ENCODE assay signal across 22 cellular contexts in the genomic region with DNA sequence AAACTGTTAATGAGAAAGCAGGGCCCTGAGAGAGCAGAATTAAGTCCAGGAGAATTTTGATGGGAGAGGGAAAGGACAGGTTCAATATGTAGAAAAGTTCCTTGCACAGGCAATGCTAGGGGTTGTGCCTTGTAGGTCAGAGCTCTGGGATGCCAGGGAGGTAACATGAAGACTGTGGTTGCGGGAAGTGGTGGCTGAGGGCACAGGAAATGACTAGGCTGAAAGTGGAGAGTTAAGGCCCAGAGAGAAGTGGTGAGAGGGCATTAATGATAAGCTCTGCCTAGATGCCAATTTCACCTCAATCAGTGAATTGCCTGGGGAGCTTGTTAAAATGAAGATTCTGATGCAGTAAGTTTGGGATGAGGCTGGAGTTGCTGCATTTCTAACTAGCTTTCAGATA. TPM values are rescaled to one million over a fixed set of nuclear protein-coding genes. Genes with fewer than 3 reads are reported as not detected.
DNase-seq lines count a peak whose midpoint lies in the region; ATAC-seq and TF ChIP-seq lines count a peak whose summit lies in the region.
"Had no signal": no experiment of that assay in that cellular context is flagged by ENCODE, and none has a peak within 500 bp of the region (broad histone marks: within the 10 kb centered on the region; RNA-seq: fewer than 3 reads in every experiment).

No MANE protein-coding gene starts in this region.

- CTCF ChIA-PET in activated CD8-positive, alpha-beta T cell treated with anti-CD3 and anti-CD28 coated beads, Interleukin-2, amount 10 ng/mL, durations not matched to agents 7 days and 5 days (lab: Charles Lee) = no interaction called here

- no peak overlapping the region for H3K27ac Mint-ChIP-seq in activated CD8-positive, alpha-beta T cell treated with anti-CD3 and anti-CD28 coated beads, Interleukin-2, amount 10 ng/mL, durations not matched to agents 7 days and 5 days
- H3K27ac Mint-ChIP-seq: T-helper 1 cell treated with Interleukin-12 subunit alpha and Interleukin-12 subunit beta and Interleukin-4 antibody, amounts not matched to agents 30 μg/mL and 1 μg/mL, for 36 hours had no signal

- H3K27me3 ChIP-seq in stomach = no peaks in the 10 kb centered on the region
- H3K27me3 ChIP-seq: BLaER1, esophagus squamous epithelium, spleen had no signal

- H3K4me1 ChIP-seq in stomach = no peaks in the 10 kb centered on the region
- H3K4me1 ChIP-seq: BLaER1, esophagus squamous epithelium, spleen had no signal

- DNase-seq in activated CD4-positive, alpha-beta T cell treated with anti-CD3 and anti-CD28 coated beads for 48 hours = peak; percentile 7
- no peak for DNase-seq in activated CD4-positive, alpha-beta T cell treated with anti-CD3 and anti-CD28 coated beads for 1 hour
- peak; percentile 50 for DNase-seq in H4 (ENCODE audit: low spot score)
- peak; percentile 32 for DNase-seq in NB4 (ENCODE audit: low read depth)
- DNase-seq in activated CD8-positive, alpha-beta T cell treated with anti-CD3 and anti-CD28 coated beads, Interleukin-2, amount 10 ng/mL, durations not matched to agents 7 days and 5 days = peak; percentile 21
- no peak for DNase-seq in stomach
- no peak for DNase-seq in ecto neural progenitor cell (ENCODE audit: low spot score)
- DNase-seq: activated effector memory CD4-positive, alpha-beta T cell treated with Interleukin-2 at 50 U/mL for 16 hours; effector CD4-positive, alpha-beta T cell; esophagus squamous epithelium; NCI-H1436; NCI-H526; SIG-M5; spleen; stimulated activated CD8-positive, alpha-beta memory T cell treated with anti-CD3 and anti-CD28 coated beads, Interleukin-4, amount 100 ng/mL, for 48 hours had no signal

- peaks cover 7% of the 10 kb centered on the region for H3K4me1 Mint-ChIP-seq in activated CD8-positive, alpha-beta T cell treated with anti-CD3 and anti-CD28 coated beads, Interleukin-2, amount 10 ng/mL, durations not matched to agents 7 days and 5 days (ENCODE audit: low read depth)
- H3K4me1 Mint-ChIP-seq: central memory CD8-positive, alpha-beta T cell had no signal

- no peak overlapping the region for H3K27ac ChIP-seq in stomach
- H3K27ac ChIP-seq: BLaER1, esophagus squamous epithelium, spleen had no signal

- TF ChIP-seq POLR2A in NB4 (IDR thresholded peaks at IDR 0.05; ENCODE audit: extremely low read depth, insufficient read length) (no peak), stomach (IDR thresholded peaks at IDR 0.05) (no peak)

- intact Hi-C loops in stomach (cut with DNase I; ENCODE audit: low total_unique reads) = no loop called here

- no peaks in the 10 kb centered on the region for H3K36me3 ChIP-seq in stomach
- H3K36me3 ChIP-seq: BLaER1, esophagus squamous epithelium, spleen had no signal

- H3K36me3 Mint-ChIP-seq in activated CD8-positive, alpha-beta T cell treated with anti-CD3 and anti-CD28 coated beads, Interleukin-2, amount 10 ng/mL, durations not matched to agents 7 days and 5 days (ENCODE audit: low read depth) = no peaks in the 10 kb centered on the region

- WGBS in stomach, 5 donors = 67 to 84% (median 75%) methylated on average over 1 of the region's 1 CpG

- POLR2A ChIA-PET in activated CD8-positive, alpha-beta T cell treated with anti-CD3 and anti-CD28 coated beads, Interleukin-2, amount 10 ng/mL, durations not matched to agents 7 days and 5 days (lab: Charles Lee) = no interaction called here

- no peaks in the 10 kb centered on the region for H3K9me3 ChIP-seq in stomach
- H3K9me3 ChIP-seq: BLaER1, esophagus squamous epithelium, spleen had no signal

- TF ChIP-seq EP300 in stomach (IDR thresholded peaks at IDR 0.05) = no peak

- no peak overlapping the region for H3K4me3 Mint-ChIP-seq in activated CD8-positive, alpha-beta T cell treated with anti-CD3 and anti-CD28 coated beads, Interleukin-2, amount 10 ng/mL, durations not matched to agents 7 days and 5 days
- H3K4me3 Mint-ChIP-seq: central memory CD8-positive, alpha-beta T cell; T-helper 1 cell treated with Interleukin-12 subunit alpha and Interleukin-12 subunit beta and Interleukin-4 antibody, amounts not matched to agents 30 μg/mL and 1 μg/mL, for 36 hours had no signal

- H3K9me3 Mint-ChIP-seq in activated CD8-positive, alpha-beta T cell treated with anti-CD3 and anti-CD28 coated beads, Interleukin-2, amount 10 ng/mL, durations not matched to agents 7 days and 5 days (ENCODE audit: insufficient read depth) = no peaks in the 10 kb centered on the region
- H3K9me3 Mint-ChIP-seq: central memory CD8-positive, alpha-beta T cell; T-helper 1 cell treated with Interleukin-12 subunit alpha and Interleukin-12 subunit beta and Interleukin-4 antibody, amounts not matched to agents 30 μg/mL and 1 μg/mL, for 36 hours had no signal

- no peak for ATAC-seq in activated CD8-positive, alpha-beta T cell treated with anti-CD3 and anti-CD28 coated beads, Interleukin-2, amount 10 ng/mL, durations not matched to agents 7 days and 5 days
- ATAC-seq in GM19463 (IDR thresholded peaks at IDR 0.05; ENCODE audit: unreplicated experiment) = no peak

- H3K4me3 ChIP-seq in NB4 (ENCODE audit: low read depth, low read length) (no peak overlapping the region), stomach (no peak overlapping the region)
- H3K4me3 ChIP-seq: BLaER1, esophagus squamous epithelium, spleen had no signal

- H3K27me3 Mint-ChIP-seq in activated CD8-positive, alpha-beta T cell treated with anti-CD3 and anti-CD28 coated beads, Interleukin-2, amount 10 ng/mL, durations not matched to agents 7 days and 5 days (ENCODE audit: low read depth) = no peaks in the 10 kb centered on the region
- H3K27me3 Mint-ChIP-seq: central memory CD8-positive, alpha-beta T cell had no signal

- TF ChIP-seq CTCF in NB4 (IDR thresholded peaks at IDR 0.05; ENCODE audit: low read depth, low read length) (no peak), stomach (IDR thresholded peaks at IDR 0.05) (no peak)

RNA-seq across cellular contexts. Expression of gene PPP3R2, which starts 31.5 kb away (rescaled TPM):
- total RNA-seq in H4 (2014; rRNA removed; shearing (Covaris generic)) = not detected in 2 replicates
- total RNA-seq in activated CD8-positive, alpha-beta T cell treated with anti-CD3 and anti-CD28 coated beads, Interleukin-2, amount 10 ng/mL, durations not matched to agents 7 days and 5 days = not detected
- not detected for total RNA-seq in stomach
- not detected for polyA plus RNA-seq in stomach
- total RNA-seq: esophagus squamous epithelium, LHCN-M2, OCI-LY7, pulmonary artery endothelial cell had no signal
- polyA plus RNA-seq: spleen had no signal

Comparison
In these comparisons a context has a peak if more than half of its experiments do, and no peak if none do; other contexts are left out.
1. DNase-seq: peak in activated CD4-positive, alpha-beta T cell treated with anti-CD3 and anti-CD28 coated beads for 48 hours (single experiment), H4 (single experiment), NB4 (single experiment) and activated CD8-positive, alpha-beta T cell treated with anti-CD3 and anti-CD28 coated beads, Interleukin-2, amount 10 ng/mL, durations not matched to agents 7 days and 5 days (single experiment); none in activated CD4-positive, alpha-beta T cell treated with anti-CD3 and anti-CD28 coated beads for 1 hour (single experiment), stomach (single experiment) and ecto neural progenitor cell (single experiment).